30 cellular contexts compared by ENCODE assay signal in the genomic region with DNA sequence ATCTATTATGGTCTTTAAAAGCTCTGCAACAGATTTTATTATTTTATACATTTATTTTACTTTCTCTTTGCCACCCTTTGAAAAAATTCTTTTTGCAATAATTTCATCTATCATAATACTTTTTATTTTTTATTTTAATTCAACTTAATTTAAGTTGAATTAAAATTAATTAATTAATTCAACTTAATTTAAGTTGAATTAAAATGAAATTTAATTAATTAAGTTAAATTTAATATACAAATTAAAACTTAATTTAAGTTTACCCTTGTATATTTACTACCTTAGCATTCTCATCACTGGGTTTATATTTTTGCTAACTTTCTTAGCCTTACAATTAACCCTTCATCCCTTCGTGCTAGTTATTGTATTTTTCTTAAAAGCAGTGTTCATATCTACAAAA.
"Had no signal": no experiment of that assay in that cellular context is flagged by ENCODE, and none has a peak within 500 bp of the region (broad histone marks: within the 10 kb centered on the region; RNA-seq: fewer than 3 reads in every experiment).

No MANE protein-coding gene starts in this region.

- H3K36me3 ChIP-seq: brain microvascular endothelial cell, esophagus squamous epithelium had no signal

- FAIRE-seq: astrocyte, bronchial epithelial cell, endothelial cell of umbilical vein had no signal

- H3K27me3 ChIP-seq: brain microvascular endothelial cell, esophagus squamous epithelium had no signal

- H3K4me1 ChIP-seq: esophagus squamous epithelium had no signal

- H3K9me3 ChIP-seq: esophagus squamous epithelium had no signal

- H3K27ac ChIP-seq: brain microvascular endothelial cell, epithelial cell of prostate, esophagus squamous epithelium had no signal

- ATAC-seq: activated naive CD4-positive, alpha-beta T cell treated with anti-CD3 and anti-CD28 coated beads, Interleukin-2, amount 50 U/mL, for 72 hours; activated T-cell treated with anti-CD3 and anti-CD28 coated beads, Interleukin-2, amount 50 U/mL, for 72 hours; effector memory CD8-positive, alpha-beta T cell; T-helper 17 cell had no signal

- H3K4me3 ChIP-seq: esophagus squamous epithelium had no signal

- DNase-seq: activated CD4-positive, alpha-beta memory T cell treated with anti-CD3 and anti-CD28 coated beads, Interleukin-2, amount 10 ng/mL, durations not matched to agents 7 days and 5 days; activated CD4-positive, alpha-beta T cell treated with anti-CD3 and anti-CD28 coated beads for 1 hour; activated CD4-positive, alpha-beta T cell treated with anti-CD3 and anti-CD28 coated beads for 4 hours; activated CD4-positive, alpha-beta T cell treated with anti-CD3 and anti-CD28 coated beads, Interleukin-2, amount 10 ng/mL, durations not matched to agents 7 days and 5 days; activated CD4-positive, alpha-beta T cell treated with anti-CD3 and anti-CD28 coated beads, Interleukin-2, amount 50 U/mL, for 4 hours; activated CD8-positive, alpha-beta memory T cell treated with anti-CD3 and anti-CD28 coated beads, Interleukin-2, amount 50 U/mL, for 48 hours; activated gamma-delta T cell; activated naive CD4-positive, alpha-beta T cell; activated naive CD4-positive, alpha-beta T cell treated with anti-CD3 and anti-CD28 coated beads, Interleukin-2, amount 10 ng/mL, durations not matched to agents 7 days and 5 days; activated naive CD8-positive, alpha-beta T cell treated with anti-CD3 and anti-CD28 coated beads, Interleukin-2, amount 10 ng/mL, durations not matched to agents 7 days and 5 days; activated T-cell treated with anti-CD3 and anti-CD28 coated beads for 4 hours; activated T-cell treated with anti-CD3 and anti-CD28 coated beads, Interleukin-2, amount 50 U/mL, for 24 hours; activated T-cell treated with anti-CD3 and anti-CD28 coated beads, Interleukin-2, amount 50 U/mL, for 72 hours; anterior cingulate cortex; brain microvascular endothelial cell; cortex of kidney; dermis blood vessel endothelial cell; effector CD4-positive, alpha-beta T cell; effector memory CD8-positive, alpha-beta T cell; esophagus squamous epithelium; foreskin melanocyte; head of caudate nucleus; T-helper 1 cell; T-helper 17 cell; T1000 had no signal
